ENCODE assay signal across 8 cellular contexts in genomic region chr9:77751341-77752091, GRCh38.
A peak's percentile ranks its signal among the peaks of the same experiment; 100 is the strongest.
DNase-seq lines count a peak whose midpoint lies in the region; ATAC-seq, FAIRE-seq and TF ChIP-seq lines count a peak whose summit lies in the region.

No MANE protein-coding gene starts in this region.

- no peak overlapping the region for H3K4me3 ChIP-seq in HFF-Myc (replicated peaks; ENCODE audit: low read depth, low read length)
- H3K4me3 ChIP-seq in GM12878: no peak overlapping the region
- no peak overlapping the region for H3K4me3 ChIP-seq in kidney (ENCODE audit: low read length in 2 of 2)
- H3K4me3 ChIP-seq in stomach: no peak overlapping the region

- TF ChIP-seq RAD21 in GM12878 (IDR thresholded peaks at IDR 0.05; ENCODE audit: insufficient read depth, low read depth, low read length): peak; percentile 51

- TF ChIP-seq CTCF in HFF-Myc (IDR thresholded peaks at IDR 0.05; ENCODE audit: low read depth, low read length, missing control alignments): peak; percentile 44
- peak; percentile 34 to 53 (median 34); a peak in 4 of 6 replicates for TF ChIP-seq CTCF in GM12878 (IDR thresholded peaks at IDR 0.05 in 2 of 3, conservative IDR thresholded peaks at IDR 0.05 in 1 of 3; ENCODE audit: control insufficient read depth in 2 of 3, extremely low read depth in 1 of 3, insufficient read depth in 1 of 3, low read depth in 3 of 3, low read length in 3 of 3)
- peak; percentile 44 for TF ChIP-seq CTCF in kidney (IDR thresholded peaks at IDR 0.05; ENCODE audit: borderline replicate concordance, extremely low read depth, insufficient read depth)
- TF ChIP-seq CTCF in stomach (IDR thresholded peaks at IDR 0.05): peak in 5 of 7 experiments; percentile 11 to 40 (median 27)

- H3K4me2 ChIP-seq in GM12878 (ENCODE audit: control insufficient read depth, insufficient read depth): no peak overlapping the region

- no peaks in the 10 kb centered on the region for H3K4me1 ChIP-seq in GM12878 (ENCODE audit: control insufficient read depth, insufficient read depth, low read length)
- H3K4me1 ChIP-seq in kidney (ENCODE audit: control insufficient read depth in 1 of 2, insufficient read depth in 1 of 2, low read depth in 1 of 2, low read length in 2 of 2): peaks cover 0 to 3% of the 10 kb centered on the region in 2 donors
- H3K4me1 ChIP-seq in stomach: peaks cover 0 to 44% (median 29%) of the 10 kb centered on the region in 4 donors

- intact Hi-C loops in GM12878 (cut with micrococcal nuclease; ENCODE audit: unreplicated experiment): loop anchor here (1.0 to 10.0 kb wide), 3 partner anchors 283 to 587 kb away; partner anchors contain the start of gene GNAQ
- intact Hi-C loops in kidney (cut with DNase I): no loop called here
- intact Hi-C loops in stomach (cut with DNase I; ENCODE audit: low total_unique reads): loop anchor here (10.0 kb wide), 1 partner anchor 317 kb away; no protein-coding TSS in a partner anchor

- H3K27ac ChIP-seq in GM12878 (ENCODE audit: control insufficient read depth, insufficient read depth) (no peak overlapping the region), kidney (ENCODE audit: low read depth in 2 of 2, low read length in 2 of 2) (no peak overlapping the region), stomach (peak overlapping the region in 4 of 5 donors; percentile 10 to 47 (median 34))

- H3K27me3 ChIP-seq in GM12878 (replicated peaks in 1 of 2; ENCODE audit: control insufficient read depth in 2 of 2, insufficient read depth in 2 of 2, low read length in 1 of 2) (no peaks in the 10 kb centered on the region), stomach (no peaks in the 10 kb centered on the region)

- H3K79me2 ChIP-seq in GM12878 (ENCODE audit: control insufficient read depth, insufficient read depth, low read length): no peaks in the 10 kb centered on the region

- FAIRE-seq in GM12878 (lab: Jason Lieb, UNC) (no peak), kidney (lab: Jason Lieb, UNC) (peak; percentile 37)

- no peak for TF ChIP-seq EP300 in GM12878 (IDR thresholded peaks at IDR 0.05; ENCODE audit: borderline replicate concordance in 1 of 2, control insufficient read depth in 1 of 2, low read depth in 2 of 2, low read length in 2 of 2)
- no peak for TF ChIP-seq EP300 in stomach (IDR thresholded peaks at IDR 0.05)

- H3K9me3 ChIP-seq in GM12878 (replicated peaks; ENCODE audit: control insufficient read depth, insufficient read depth, low read length) (no peaks in the 10 kb centered on the region), kidney (ENCODE audit: control insufficient read depth in 1 of 2, low read length in 2 of 2) (no peaks in the 10 kb centered on the region), stomach (peaks cover 0 to 4% (median 0%) of the 10 kb centered on the region in 4 donors)

- BruUV-seq in GM12878 (replicated peaks; lab: Mats Ljungman, UMichigan): no TSS peak

- in situ Hi-C loops in GM12878 (cut with MboI): no loop called here

- H3K9ac ChIP-seq in GM12878 (ENCODE audit: control insufficient read depth, insufficient read depth, low read length) (no peak overlapping the region), kidney (ENCODE audit: low read length in 2 of 2) (no peak overlapping the region)

- no peaks in the 10 kb centered on the region for H4K20me1 ChIP-seq in GM12878 (ENCODE audit: control insufficient read depth, insufficient read depth)

- RAD21 ChIA-PET in GM12878 (lab: Charles Lee; ENCODE audit: unreplicated experiment): interaction anchor here (0.6 to 1.8 kb wide), 12 partner anchors 13 to 370 kb away, joined by 3 to 15 read pairs (median 4); no protein-coding TSS in a partner anchor

- ATAC-seq in GM12878 (peak; percentile 76), GM21390 (IDR thresholded peaks at IDR 0.05; ENCODE audit: unreplicated experiment) (no peak)

- CTCF ChIA-PET in GM12878 (lab: Yijun Ruan, JAX): interaction anchor here (0.5 to 5.6 kb wide), 32 partner anchors 9 to 455 kb away, joined by 3 to 79 read pairs (median 5); no protein-coding TSS in a partner anchor

- TF ChIP-seq POLR2A in GM12878 (IDR thresholded peaks at IDR 0.05; ENCODE audit: low read depth, low read length) (no peak), stomach (IDR thresholded peaks at IDR 0.05) (no peak)

- POLR2A ChIA-PET in GM12878 (lab: Charles Lee): no interaction called here

- DNase-seq in D341Med (ENCODE audit: low spot score) (peak; percentile 42), HFF-Myc (ENCODE audit: extremely low read depth, low read depth) (peak; percentile 94), NCI-H774 (lab: John Stamatoyannopoulos, UW) (peak; percentile 73), GM12878 (ENCODE audit: low read depth, low spot score) (no peak), kidney (no peak), stomach (no peak)
- DNase-seq in activated naive CD4-positive, alpha-beta T cell treated with anti-CD3 and anti-CD28 coated beads, Interleukin-2, amount 50 U/mL, for 16 hours: no peak

- SMC1A ChIA-PET in GM12878 (lab: Charles Lee; ENCODE audit: uncharacterized antibody, unreplicated experiment): interaction anchor here (0.6 to 4.2 kb wide), 10 partner anchors 12 to 463 kb away, joined by 3 to 13 read pairs (median 5); no protein-coding TSS in a partner anchor

- H3K36me3 ChIP-seq in GM12878 (ENCODE audit: control insufficient read depth in 2 of 2, insufficient read depth in 2 of 2, low read length in 1 of 2) (no peaks in the 10 kb centered on the region), kidney (ENCODE audit: control insufficient read depth in 1 of 2, insufficient read depth in 2 of 2, low read length in 2 of 2) (peaks cover 0 to 3% of the 10 kb centered on the region in 2 donors), stomach (peaks cover 0 to 7% (median 2%) of the 10 kb centered on the region in 4 donors)

- no peak overlapping the region for H2AFZ ChIP-seq in GM12878 (ENCODE audit: control insufficient read depth, low read depth, low read length)

- 14% methylated on average over 8 of the region's 8 CpGs for WGBS in GM12878 (ENCODE audit: insufficient coverage, insufficient replicate concordance, low lambda C conversion rate, missing lambda C conversion rate)
- WGBS in stomach, 5 donors: 43 to 48% (median 47%) methylated on average over 8 of the region's 8 CpGs

TF ChIP-seq in GM12878, 131 proteins besides CTCF, POLR2A, EP300 and RAD21:
- TF ChIP-seq LARP7 (IDR thresholded peaks at IDR 0.05) (no peak), REST (IDR thresholded peaks at IDR 0.05; ENCODE audit: low read depth, low read length) (no peak), ZNF384 (IDR thresholded peaks at IDR 0.05; ENCODE audit: borderline replicate concordance, low read depth, low read length) (no peak), SPI1 (IDR thresholded peaks at IDR 0.05; ENCODE audit: borderline replicate concordance, insufficient read depth, low read depth, low read length) (peak; percentile 17; the same call in 1 of the 2 replicates), TCF7 (IDR thresholded peaks at IDR 0.05; ENCODE audit: borderline replicate concordance) (no peak), CBX5 (IDR thresholded peaks at IDR 0.05; ENCODE audit: low read depth) (no peak), PAX5 (IDR thresholded peaks at IDR 0.05; ENCODE audit: borderline replicate concordance, low read depth, low read length) (no peak), SMC3 (IDR thresholded peaks at IDR 0.05; ENCODE audit: borderline replicate concordance, low read length) (peak; percentile 31; the same call in 1 of the 2 replicates), MYC (IDR thresholded peaks at IDR 0.05; ENCODE audit: insufficient read depth, insufficient read length, insufficient replicate concordance, low read length, severe bottlenecking) (no peak), ZNF274 (IDR thresholded peaks at IDR 0.05; ENCODE audit: insufficient read depth, insufficient read length) (no peak)

Comparison
In these comparisons a context has a peak if more than half of its experiments do, and no peak if none do; other contexts are left out.
1. DNase-seq: peak in D341Med (single experiment), HFF-Myc (single experiment) and NCI-H774 (single experiment); none in GM12878 (single experiment), kidney (single experiment), stomach (single experiment) and activated naive CD4-positive, alpha-beta T cell treated with anti-CD3 and anti-CD28 coated beads, Interleukin-2, amount 50 U/mL, for 16 hours (single experiment).
2. H3K27ac ChIP-seq: peak in stomach (4 of 5); none in GM12878 (single experiment) and kidney (0 of 2).
3. Peak in every context shown above with its lines, with median percentiles within 50 percentile points of each other: CTCF ChIP-seq.